In the genomic region with DNA sequence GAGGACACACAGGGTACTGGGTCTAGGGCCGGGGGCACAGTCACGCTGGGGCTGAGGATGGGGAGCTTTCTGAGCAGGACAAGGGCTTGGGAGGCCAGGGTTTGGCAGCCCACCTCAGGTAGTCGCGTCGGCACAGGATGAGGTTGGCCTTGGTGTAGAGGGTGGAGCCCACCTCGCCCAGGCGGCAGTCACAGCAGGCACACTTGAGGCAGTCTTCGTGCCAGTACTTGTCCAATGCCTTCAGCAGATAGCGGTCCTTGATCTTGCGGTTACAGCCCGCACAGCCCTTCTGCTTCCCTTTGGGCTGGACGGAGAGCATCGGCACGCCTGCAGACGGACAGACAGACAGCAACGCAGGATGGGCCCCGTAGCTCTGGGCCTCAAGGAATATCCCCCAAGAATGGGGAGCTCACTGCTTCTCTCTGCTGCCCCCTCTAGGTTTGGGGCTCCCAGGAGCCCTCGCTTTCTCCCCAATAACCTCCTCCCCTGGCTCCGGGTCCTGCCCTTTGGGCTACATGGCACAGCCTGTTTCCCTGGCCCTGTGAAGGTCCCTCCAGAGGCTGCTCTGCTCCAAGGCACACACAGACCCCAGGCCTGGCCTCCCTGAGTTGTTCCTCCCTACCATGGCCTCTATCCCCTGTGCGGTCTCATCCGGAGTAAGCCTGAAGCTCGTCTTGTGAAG, we compare ENCODE assay signal across 31 cellular contexts. TPM values are rescaled to one million over a fixed set of nuclear protein-coding genes. Genes with fewer than 3 reads are reported as not detected.
DNase-seq lines count a peak whose midpoint lies in the region; FAIRE-seq and TF ChIP-seq lines count a peak whose summit lies in the region.
"Had no signal": no experiment of that assay in that cellular context is flagged by ENCODE, and none has a peak within 500 bp of the region (broad histone marks: within the 10 kb centered on the region; RNA-seq: fewer than 3 reads in every experiment).

No MANE protein-coding gene starts in this region.

- TF ChIP-seq POLR2A in NB4 (IDR thresholded peaks at IDR 0.05; ENCODE audit: extremely low read depth, insufficient read length), result no peak
- no peak for TF ChIP-seq POLR2A in H1 (IDR thresholded peaks at IDR 0.05; ENCODE audit: control extremely low read depth in 1 of 2, low read depth in 2 of 2, low read length in 2 of 2)

- H3K23me2 ChIP-seq in H1 (ENCODE audit: low read depth, low read length), result no peaks in the 10 kb centered on the region; the same call in 1 of the 2 replicates

- CTCF ChIA-PET in H1 (lab: Charles Lee; ENCODE audit: partially characterized antibody), result interaction anchor here (0.6 to 9.4 kb wide), 18 partner anchors 11 to 160 kb away, joined by 3 to 177 read pairs (median 6); partner anchors contain the start of gene LMO1

- no peak for FAIRE-seq in H1 (lab: Jason Lieb, UNC)
- FAIRE-seq: GM19239, islet of Langerhans had no signal

- no peaks in the 10 kb centered on the region for H3K36me3 ChIP-seq in GM06990 (ENCODE audit: control insufficient read depth, insufficient read depth, low read length)
- no peaks in the 10 kb centered on the region for H3K36me3 ChIP-seq in H1 (ENCODE audit: control insufficient read depth in 2 of 4, insufficient read depth in 4 of 4, low read length in 3 of 4)
- H3K36me3 ChIP-seq in trophoblast cell (ENCODE audit: control insufficient read depth in 1 of 2, insufficient read depth in 2 of 2, low read length in 2 of 2), result no peaks in the 10 kb centered on the region
- H3K36me3 ChIP-seq: BLaER1, breast epithelium, colonic mucosa, left lung, tibial artery had no signal

- H3K9me3 ChIP-seq in H1 (ENCODE audit: insufficient read depth in 2 of 2, low read depth in 1 of 2, low read length in 1 of 2), result no peaks in the 10 kb centered on the region
- no peaks in the 10 kb centered on the region for H3K9me3 ChIP-seq in trophoblast cell (ENCODE audit: insufficient read depth, low read depth, low read length)
- H3K9me3 ChIP-seq: BLaER1, breast epithelium, colonic mucosa, left lung, tibial artery had no signal

- no peak overlapping the region for H3K56ac ChIP-seq in H1 (replicated peaks; ENCODE audit: insufficient read length, low read depth, low read length)

- H2BK12ac ChIP-seq in H1 (ENCODE audit: low read depth, low read length) (0 out of 2 replicates have a peak overlapping the region, but pooled peaks have one; percentile 62), trophoblast cell (ENCODE audit: low read length) (peak overlapping the region; percentile 2)

- no peak for DNase-seq in GM06990 (ENCODE audit: extremely low read depth, insufficient read length)
- DNase-seq in NB4 (ENCODE audit: low read depth), result no peak
- DNase-seq in H1 (ENCODE audit: low read depth in 1 of 2, low spot score in 2 of 2), result no peak
- DNase-seq in trophoblast cell, result no peak
- DNase-seq in middle frontal gyrus (ENCODE audit: extremely low spot score, low spot score), result no peak
- DNase-seq in HPDE6-E6E7 (ENCODE audit: extremely low spot score), result no peak
- no peak for DNase-seq in NCI-H446 treated with DMSO at 0.1 percent for 48 hours (lab: John Stamatoyannopoulos, UW)
- DNase-seq: activated CD4-positive, alpha-beta memory T cell treated with anti-CD3 and anti-CD28 coated beads, Interleukin-2, amount 10 ng/mL, durations not matched to agents 7 days and 5 days; activated CD8-positive, alpha-beta memory T cell treated with anti-CD3 and anti-CD28 coated beads, Interleukin-2, amount 50 U/mL, for 48 hours; colonic mucosa; effector CD8-positive, alpha-beta T cell; GF-D8; head of caudate nucleus; naive B cell; NCI-H1417 treated with DMSO at 0.1 percent for 48 hours; NCI-H226; NCI-H69; SHP77; stimulated activated CD4-positive, alpha-beta T cell treated with anti-CD3 and anti-CD28 coated beads, Interleukin-4, amount 100 ng/mL, for 24 hours; tibial artery had no signal

- peaks cover 0 to 11% (median 3%) of the 10 kb centered on the region in 4 experiments; a peak in 4 of 7 replicates for H3K4me1 ChIP-seq in H1 (replicated peaks in 1 of 4; ENCODE audit: control insufficient read depth in 3 of 4, insufficient read depth in 4 of 4, low read length in 3 of 4)
- peaks cover 33 to 49% of the 10 kb centered on the region in 2 experiments for H3K4me1 ChIP-seq in trophoblast cell (ENCODE audit: control insufficient read depth in 1 of 2, insufficient read depth in 2 of 2, low read length in 2 of 2)
- H3K4me1 ChIP-seq: breast epithelium, colonic mucosa had no signal

- no peak for TF ChIP-seq EP300 in H1 (IDR thresholded peaks at IDR 0.05; ENCODE audit: borderline replicate concordance in 1 of 2, low read depth in 2 of 2, low read length in 2 of 2)

- TF ChIP-seq RAD21 in H1 (IDR thresholded peaks at IDR 0.05 in 1 of 2, conservative IDR thresholded peaks at IDR 0.05 in 1 of 2; ENCODE audit: low read depth in 2 of 2, low read length in 2 of 2), result 0 out of 4 replicates have a peak, but pooled peaks of 1 of the 2 experiments have one; percentile 10

- H2BK15ac ChIP-seq in H1 (ENCODE audit: low read length), result no peak overlapping the region; the same call in 1 of the 2 replicates

- WGBS in H1 (ENCODE audit: extremely low coverage in 1 of 2, insufficient coverage in 1 of 2, insufficient read length in 1 of 2, insufficient replicate concordance in 2 of 2, low coverage in 1 of 2, low lambda C conversion rate in 2 of 2, missing lambda C conversion rate in 1 of 2), 2 experiments, result 93% methylated on average over 22 of the region's 22 CpGs; no CpG with 5 or more reads in 1 of the 2 experiments
- no CpG with 5 or more reads among the region's 22 CpGs for WGBS in trophoblast cell (ENCODE audit: extremely low coverage, insufficient coverage, insufficient read length)

- TF ChIP-seq CTCF in GM06990 (IDR thresholded peaks at IDR 0.05; ENCODE audit: insufficient read depth, low read length, poor library complexity, severe bottlenecking) (peak; percentile 33), NB4 (IDR thresholded peaks at IDR 0.05; ENCODE audit: low read depth, low read length) (peak; percentile 13), H1 (IDR thresholded peaks at IDR 0.05; ENCODE audit: control extremely low read depth in 1 of 3, insufficient read depth in 1 of 3, low read depth in 1 of 3, low read length in 3 of 3) (peak; percentile 13 to 24 (median 20); a peak in 3 of 4 replicates)

- no peaks in the 10 kb centered on the region for H3K79me1 ChIP-seq in H1 (ENCODE audit: low read depth, low read length)
- H3K79me1 ChIP-seq in trophoblast cell (ENCODE audit: low read length), result peaks cover 42% of the 10 kb centered on the region

- H3K27ac ChIP-seq in H1 (ENCODE audit: low read depth, low read length), result no peak overlapping the region
- H3K27ac ChIP-seq in trophoblast cell (ENCODE audit: low read depth, low read length), result no peak overlapping the region
- H3K27ac ChIP-seq: BLaER1, breast epithelium, colonic mucosa, HL-60, left lung, tibial artery had no signal

- no peak overlapping the region; the same call in 1 of the 2 replicates for H2BK20ac ChIP-seq in H1 (ENCODE audit: low read length)

- POLR2A ChIA-PET in H1 (lab: Charles Lee; ENCODE audit: partially characterized antibody), result interaction anchor here (1.3 kb wide), 1 partner anchor 11 kb away, joined by 4 read pairs; no protein-coding TSS in a partner anchor

- H3K27me3 ChIP-seq in GM06990 (replicated peaks; ENCODE audit: control insufficient read depth, insufficient read depth, low read length) (no peaks in the 10 kb centered on the region; the same call in 1 of the 2 replicates), H1 (replicated peaks in 1 of 4; ENCODE audit: control insufficient read depth in 3 of 4, extremely low read depth in 1 of 4, insufficient read depth in 3 of 4, low read length in 3 of 4) (no peaks in the 10 kb centered on the region), trophoblast cell (ENCODE audit: insufficient read depth, low read length) (no peaks in the 10 kb centered on the region)
- H3K27me3 ChIP-seq: BLaER1, breast epithelium, colonic mucosa, left lung had no signal

- H3K4me3 ChIP-seq in GM06990 (replicated peaks; ENCODE audit: low read depth, low read length) (no peak overlapping the region), NB4 (ENCODE audit: low read depth, low read length) (no peak overlapping the region), H1 (ENCODE audit: extremely low read depth in 1 of 4, insufficient read depth in 2 of 4, low read depth in 3 of 4, low read length in 4 of 4) (no peak overlapping the region), trophoblast cell (ENCODE audit: low read depth, low read length) (no peak overlapping the region)
- H3K4me3 ChIP-seq: BLaER1, breast epithelium, colonic mucosa, left lung, tibial artery had no signal

- H4K8ac ChIP-seq in H1 (ENCODE audit: extremely low read depth, insufficient read depth, low read length) (no peak overlapping the region), trophoblast cell (ENCODE audit: low read depth, low read length) (no peak overlapping the region)

- H2AK5ac ChIP-seq in H1 (ENCODE audit: low read depth, low read length), result 0 out of 2 replicates have a peak overlapping the region, but pooled peaks have one; percentile 9
- H2AK5ac ChIP-seq in trophoblast cell (ENCODE audit: low read length), result peak overlapping the region; percentile 25

- H3K23ac ChIP-seq in H1 (ENCODE audit: insufficient read length) (no peak overlapping the region), trophoblast cell (ENCODE audit: low read length) (no peak overlapping the region)

- H3K79me2 ChIP-seq in H1 (ENCODE audit: control insufficient read depth in 1 of 2, insufficient read depth in 2 of 2, low read length in 2 of 2), result no peaks in the 10 kb centered on the region
- peaks cover 10% of the 10 kb centered on the region for H3K79me2 ChIP-seq in trophoblast cell (ENCODE audit: control insufficient read depth, insufficient read depth, low read length, poor library complexity)

- no peak overlapping the region for H3K4me2 ChIP-seq in H1 (ENCODE audit: insufficient read depth in 1 of 2, low read depth in 2 of 2, low read length in 2 of 2)
- no peak overlapping the region for H3K4me2 ChIP-seq in trophoblast cell (ENCODE audit: low read length)
- H3K4me2 ChIP-seq: BLaER1 had no signal

- H3K4ac ChIP-seq in H1 (replicated peaks; ENCODE audit: insufficient read length, low read depth, low read length) (no peak overlapping the region), trophoblast cell (ENCODE audit: low read depth, low read length) (no peak overlapping the region)

- H2AFZ ChIP-seq in H1 (ENCODE audit: low read length), result peak overlapping the region; percentile 59; the same call in 1 of the 2 replicates
- no peak overlapping the region for H2AFZ ChIP-seq in trophoblast cell (ENCODE audit: insufficient read depth, low read length, poor library complexity)

- H4K12ac ChIP-seq in trophoblast cell (ENCODE audit: low read depth, low read length), result no peak overlapping the region

- H3K14ac ChIP-seq in H1 (ENCODE audit: insufficient read length) (no peak overlapping the region), trophoblast cell (ENCODE audit: low read length) (no peak overlapping the region)

- H2BK5ac ChIP-seq in H1 (ENCODE audit: low read depth, low read length) (no peak overlapping the region), trophoblast cell (ENCODE audit: low read depth, low read length, poor library complexity) (no peak overlapping the region)

- no peak overlapping the region for H4K5ac ChIP-seq in H1 (ENCODE audit: insufficient read length, low read depth, low read length)

- H3K9ac ChIP-seq in H1 (replicated peaks in 1 of 4; ENCODE audit: extremely low read depth in 1 of 4, low read depth in 3 of 4, low read length in 3 of 4) (no peak overlapping the region), trophoblast cell (ENCODE audit: low read length) (no peak overlapping the region)
- H3K9ac ChIP-seq: BLaER1 had no signal

- no peak overlapping the region for H4K91ac ChIP-seq in H1 (replicated peaks; ENCODE audit: insufficient read length, low read length)
- H4K91ac ChIP-seq in trophoblast cell (ENCODE audit: low read depth, low read length), result peak overlapping the region; percentile 99

- no peak overlapping the region for H3K18ac ChIP-seq in H1 (ENCODE audit: extremely low read depth, low read length)
- no peak overlapping the region for H3K18ac ChIP-seq in trophoblast cell (ENCODE audit: low read length)

- H2BK120ac ChIP-seq in H1 (replicated peaks; ENCODE audit: low read depth, low read length), result no peak overlapping the region
- H2BK120ac ChIP-seq in trophoblast cell (ENCODE audit: insufficient read depth, low read length, poor library complexity), result peak overlapping the region; percentile 9

- H4K20me1 ChIP-seq in H1 (replicated peaks in 1 of 2; ENCODE audit: control insufficient read depth in 1 of 2, insufficient read depth in 2 of 2, low read length in 2 of 2), result no peaks in the 10 kb centered on the region
- H4K20me1 ChIP-seq: BLaER1 had no signal

RNA-seq across cellular contexts. Expression of gene LMO1, which starts 33.4 kb away (rescaled TPM):
- total RNA-seq in H1 (2021; fragmentation: NEBNext Ultra II Directional; extraction: Animal tissue kit (Norgen Biotek cat#: 25700)), result not detected in 2 replicates
- 0.17 and 0.30 TPM in 2 replicates for polyA plus RNA-seq in H1 (2011; rRNA removed)
- 0.32 TPM for polyA plus RNA-seq in H1 (2011; cell fraction: cytosol; rRNA removed)
- 0.37 TPM for polyA plus RNA-seq in H1 (2011; cell fraction: nucleus; rRNA removed)
- polyA plus RNA-seq in H1 (2012, experiment 1 of 2), result 0.19 to 0.85 TPM (median 0.46 TPM) in 4 replicates
- 0.45 TPM for polyA plus RNA-seq in H1 (2012, experiment 2 of 2)
- 0.20 TPM for polyA plus RNA-seq in H1 (2013, experiment 1 of 2)
- polyA plus RNA-seq in H1 (2013, experiment 2 of 2), result 0.11 TPM
- 0.44 TPM in 1 of 2 replicates, not detected in the other for polyA minus RNA-seq in H1 (2011; rRNA and poly(A)+ RNA removed)
- not detected for polyA minus RNA-seq in H1 (2011; cell fraction: cytosol; rRNA and poly(A)+ RNA removed)
- not detected for polyA minus RNA-seq in H1 (2011; cell fraction: nucleus; rRNA and poly(A)+ RNA removed)
- polyA plus RNA-seq in trophoblast cell (2013), result 9.5 and 10.1 TPM in 2 replicates
- total RNA-seq: activated CD4-positive, alpha-beta memory T cell treated with anti-CD3 and anti-CD28 coated beads, Interleukin-2, amount 10 ng/mL, durations not matched to agents 7 days and 5 days; activated T-helper 1 cell treated with anti-CD3 and anti-CD28 coated beads, Interleukin-12 subunit alpha, Interleukin-12 subunit beta, Interleukin-2, Interleukin-4 antibody, amounts not matched to agents 30 ng/mL and 10 ng/mL and 1 ng/mL, durations not matched to agents 14 hours and 24 hours and 36 hours; breast epithelium; colonic mucosa; esophagus mucosa; fibroblast of villous mesenchyme; left lung; pulmonary artery endothelial cell; T-helper 2 cell treated with Interferon-gamma antibody and Interleukin-4, amounts not matched to agents 100 ng/mL and 5 ng/mL, for 36 hours had no signal
